22 cellular contexts compared by ENCODE assay signal in the genomic region with DNA sequence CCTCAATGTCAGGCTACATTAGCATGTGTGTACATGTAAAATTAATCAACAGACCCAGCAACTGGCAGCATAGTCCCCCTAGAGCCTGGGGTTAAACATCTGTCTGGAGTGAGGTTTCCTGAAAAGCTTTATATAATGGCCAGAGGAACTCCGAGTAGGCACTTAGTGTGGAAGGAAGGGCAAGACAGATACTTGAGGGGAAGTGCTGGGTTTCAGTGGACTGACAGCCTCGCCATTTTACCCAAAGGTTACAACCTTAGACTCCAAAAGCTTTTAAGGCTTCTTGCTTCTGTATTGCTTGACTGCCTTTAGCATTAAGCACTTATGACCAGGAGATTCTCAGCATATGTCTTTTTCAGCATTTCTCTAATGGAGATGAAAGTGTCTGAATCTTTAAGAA.
"Had no signal": no experiment of that assay in that cellular context is flagged by ENCODE, and none has a peak within 500 bp of the region (broad histone marks: within the 10 kb centered on the region; RNA-seq: fewer than 3 reads in every experiment).

No MANE protein-coding gene starts in this region.

- H3K27me3 Mint-ChIP-seq: activated CD8-positive, alpha-beta T cell treated with anti-CD3 and anti-CD28 coated beads for 36 hours; activated naive CD8-positive, alpha-beta T cell treated with anti-CD3 and anti-CD28 coated beads, Interleukin-2, amount 50 U/mL, for 24 hours; central memory CD8-positive, alpha-beta T cell had no signal

- H3K27ac Mint-ChIP-seq: activated CD8-positive, alpha-beta T cell treated with anti-CD3 and anti-CD28 coated beads for 36 hours; activated naive CD4-positive, alpha-beta T cell treated with anti-CD3 and anti-CD28 coated beads, Interleukin-2, amount 50 U/mL, for 72 hours; activated naive CD8-positive, alpha-beta T cell treated with anti-CD3 and anti-CD28 coated beads, Interleukin-2, amount 50 U/mL, for 24 hours had no signal

- H3K27me3 ChIP-seq: ascending aorta, body of pancreas, MG63 had no signal

- H3K27ac ChIP-seq: ascending aorta, body of pancreas, KMS-11, SK-N-MC had no signal

- H3K4me1 Mint-ChIP-seq: activated naive CD8-positive, alpha-beta T cell treated with anti-CD3 and anti-CD28 coated beads, Interleukin-2, amount 50 U/mL, for 24 hours had no signal

- DNase-seq: activated CD4-positive, alpha-beta T cell treated with anti-CD3 and anti-CD28 coated beads for 4 hours; activated CD8-positive, alpha-beta memory T cell treated with anti-CD3 and anti-CD28 coated beads, Interleukin-2, amount 50 U/mL, for 4 hours; activated CD8-positive, alpha-beta T cell treated with anti-CD3 and anti-CD28 coated beads for 36 hours; activated effector memory CD4-positive, alpha-beta T cell treated with Interleukin-2 at 50 U/mL for 16 hours; activated naive CD4-positive, alpha-beta T cell; activated naive CD8-positive, alpha-beta T cell treated with anti-CD3 and anti-CD28 coated beads, Interleukin-2, amount 50 U/mL, for 24 hours; amniotic stem cell; body of pancreas; MG63; NCI-H1105; NCI-H1436; NCI-H1694 treated with DMSO at 0.1 percent for 48 hours; NCI-H2029 treated with DMSO at 0.1 percent for 48 hours; NCI-H226; NCI-H526; T-helper 1 cell had no signal

- H3K9me3 ChIP-seq: ascending aorta, body of pancreas, MG63 had no signal

- H3K36me3 Mint-ChIP-seq: activated naive CD4-positive, alpha-beta T cell treated with anti-CD3 and anti-CD28 coated beads, Interleukin-2, amount 50 U/mL, for 72 hours had no signal

- H3K4me3 Mint-ChIP-seq: activated CD8-positive, alpha-beta T cell treated with anti-CD3 and anti-CD28 coated beads for 36 hours; activated naive CD8-positive, alpha-beta T cell treated with anti-CD3 and anti-CD28 coated beads, Interleukin-2, amount 50 U/mL, for 24 hours; central memory CD8-positive, alpha-beta T cell had no signal

- H3K9me3 Mint-ChIP-seq: activated CD8-positive, alpha-beta T cell treated with anti-CD3 and anti-CD28 coated beads for 36 hours; central memory CD8-positive, alpha-beta T cell had no signal

- ATAC-seq: activated CD4-positive, CD25-positive, alpha-beta regulatory T cell treated with anti-CD3 and anti-CD28 coated beads, Interleukin-2, amount 50 U/mL, for 24 hours; activated CD8-positive, alpha-beta T cell treated with anti-CD3 and anti-CD28 coated beads for 36 hours; activated naive CD4-positive, alpha-beta T cell treated with anti-CD3 and anti-CD28 coated beads, Interleukin-2, amount 50 U/mL, for 72 hours; activated naive CD8-positive, alpha-beta T cell treated with anti-CD3 and anti-CD28 coated beads, Interleukin-2, amount 50 U/mL, for 24 hours; body of pancreas had no signal
